8 cellular contexts compared by ENCODE assay signal in the genomic region with DNA sequence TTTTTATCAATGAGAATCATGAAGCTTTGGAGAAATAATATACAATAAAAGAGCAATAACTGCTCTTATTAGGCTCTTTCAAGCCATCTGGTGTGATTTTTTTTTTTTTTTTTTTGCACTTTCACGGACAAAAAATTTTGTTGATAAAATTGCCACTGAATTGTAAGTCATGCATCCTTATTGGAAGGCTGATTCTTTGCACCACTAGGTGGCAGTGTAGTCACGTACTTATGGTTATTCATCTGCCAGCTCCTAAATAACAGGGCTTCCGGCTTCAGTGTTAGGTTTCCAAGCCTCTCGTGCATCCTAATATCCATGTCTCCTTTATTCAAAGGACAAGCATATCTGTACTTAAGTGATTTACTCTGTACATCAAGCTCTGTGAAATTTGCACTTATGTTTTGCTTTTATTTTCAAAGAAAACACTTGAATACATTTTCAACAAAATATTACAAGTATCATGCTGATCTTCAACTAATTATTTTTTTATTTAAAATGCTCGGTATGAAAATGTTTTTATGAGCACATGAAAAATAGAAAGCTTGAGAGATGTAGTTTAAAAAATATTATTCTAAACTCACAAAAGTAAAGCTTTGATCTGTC.
DNase-seq lines count a peak whose midpoint lies in the region; ATAC-seq and TF ChIP-seq lines count a peak whose summit lies in the region.

No MANE protein-coding gene starts in this region.

- ATAC-seq in GM21390 (IDR thresholded peaks at IDR 0.05; ENCODE audit: unreplicated experiment): peak; percentile 88
- peak; percentile 55 for ATAC-seq in activated CD8-positive, alpha-beta memory T cell treated with anti-CD3 and anti-CD28 coated beads, Interleukin-2, amount 10 ng/mL, durations not matched to agents 7 days and 5 days
- ATAC-seq in aorta (ENCODE audit: low FRiP score): peak; percentile 79

- H3K4me1 Mint-ChIP-seq in activated CD8-positive, alpha-beta memory T cell treated with anti-CD3 and anti-CD28 coated beads, Interleukin-2, amount 10 ng/mL, durations not matched to agents 7 days and 5 days: no peaks in the 10 kb centered on the region

- H3K27ac Mint-ChIP-seq in activated CD8-positive, alpha-beta memory T cell treated with anti-CD3 and anti-CD28 coated beads, Interleukin-2, amount 10 ng/mL, durations not matched to agents 7 days and 5 days: no peak overlapping the region

- no peaks in the 10 kb centered on the region for H3K36me3 Mint-ChIP-seq in activated CD8-positive, alpha-beta memory T cell treated with anti-CD3 and anti-CD28 coated beads, Interleukin-2, amount 10 ng/mL, durations not matched to agents 7 days and 5 days

- H3K36me3 ChIP-seq in aorta (ENCODE audit: control insufficient read depth in 1 of 2, insufficient read depth in 2 of 2, low read length in 1 of 2): no peaks in the 10 kb centered on the region

- CTCF ChIA-PET in activated CD8-positive, alpha-beta memory T cell treated with anti-CD3 and anti-CD28 coated beads, Interleukin-2, amount 10 ng/mL, durations not matched to agents 7 days and 5 days (lab: Charles Lee): interaction anchor here (0.6 to 1.1 kb wide), 10 partner anchors 9 to 864 kb away, joined by 3 to 4 read pairs (median 3); no protein-coding TSS in a partner anchor

- no peaks in the 10 kb centered on the region for H3K27me3 Mint-ChIP-seq in activated CD8-positive, alpha-beta memory T cell treated with anti-CD3 and anti-CD28 coated beads, Interleukin-2, amount 10 ng/mL, durations not matched to agents 7 days and 5 days

- peak; percentile 82 for TF ChIP-seq CTCF in fibroblast of mammary gland (conservative IDR thresholded peaks at IDR 0.05; ENCODE audit: control insufficient read depth, insufficient read depth, low read depth, low read length)

- no peaks in the 10 kb centered on the region for H3K9me3 ChIP-seq in aorta (ENCODE audit: control insufficient read depth, low read length)

- no peak overlapping the region for H3K27ac ChIP-seq in aorta (ENCODE audit: low read depth in 1 of 2, low read length in 2 of 2)

- H3K4me3 ChIP-seq in fibroblast of mammary gland (ENCODE audit: control insufficient read depth, low read depth, low read length) (no peak overlapping the region), aorta (ENCODE audit: low read length in 2 of 2) (no peak overlapping the region)

- H3K9me3 Mint-ChIP-seq in activated CD8-positive, alpha-beta memory T cell treated with anti-CD3 and anti-CD28 coated beads, Interleukin-2, amount 10 ng/mL, durations not matched to agents 7 days and 5 days (ENCODE audit: low read depth): peaks cover 2% of the 10 kb centered on the region

- DNase-seq in ELF-1 (ENCODE audit: low read depth, low spot score): peak; percentile 54
- DNase-seq in HK-2 (ENCODE audit: unreplicated experiment): peak; percentile 64
- peak; percentile 92 for DNase-seq in NCI-H69 (lab: John Stamatoyannopoulos, UW)
- DNase-seq in activated CD8-positive, alpha-beta memory T cell treated with anti-CD3 and anti-CD28 coated beads, Interleukin-2, amount 10 ng/mL, durations not matched to agents 7 days and 5 days: peak; percentile 62
- peak; percentile 86 for DNase-seq in fibroblast of mammary gland (ENCODE audit: low read depth)
- peak; percentile 71 for DNase-seq in non-pigmented ciliary epithelial cell (ENCODE audit: low read depth)
- DNase-seq in aorta: no peak

- intact Hi-C loops in aorta (cut with DNase I): no loop called here

- 2 to 4% methylated on average over 5 of the region's 5 CpGs for WGBS in aorta, 2 donors

- H3K4me1 ChIP-seq in aorta (ENCODE audit: control insufficient read depth in 1 of 2, insufficient read depth in 2 of 2, low read length in 2 of 2): no peaks in the 10 kb centered on the region

- no peaks in the 10 kb centered on the region for H3K27me3 ChIP-seq in aorta (ENCODE audit: control insufficient read depth in 1 of 2, insufficient read depth in 2 of 2, low read length in 1 of 2)

- no peak overlapping the region for H3K4me3 Mint-ChIP-seq in activated CD8-positive, alpha-beta memory T cell treated with anti-CD3 and anti-CD28 coated beads, Interleukin-2, amount 10 ng/mL, durations not matched to agents 7 days and 5 days

Comparison
In these comparisons a context has a peak if more than half of its experiments do, and no peak if none do; other contexts are left out.
1. DNase-seq: peak in ELF-1 (single experiment), HK-2 (single experiment), NCI-H69 (single experiment), activated CD8-positive, alpha-beta memory T cell treated with anti-CD3 and anti-CD28 coated beads, Interleukin-2, amount 10 ng/mL, durations not matched to agents 7 days and 5 days (single experiment), fibroblast of mammary gland (single experiment) and non-pigmented ciliary epithelial cell (single experiment); none in aorta (0 of 2).
2. Peak in every context shown above with its lines, with median percentiles within 50 percentile points of each other: ATAC-seq.